Comparison of ENCODE assay signal across 20 cellular contexts in genomic region chr6:158697798-158698197, GRCh38. TPM values are rescaled to one million over a fixed set of nuclear protein-coding genes. Genes with fewer than 3 reads are reported as not detected.
DNase-seq lines count a peak whose midpoint lies in the region; ATAC-seq, FAIRE-seq and TF ChIP-seq lines count a peak whose summit lies in the region.
"Had no signal": no experiment of that assay in that cellular context is flagged by ENCODE, and none has a peak within 500 bp of the region (broad histone marks: within the 10 kb centered on the region; RNA-seq: fewer than 3 reads in every experiment).

No MANE protein-coding gene starts in this region.

- no peaks in the 10 kb centered on the region for H3K79me2 ChIP-seq in keratinocyte (ENCODE audit: control insufficient read depth, insufficient read depth, low read length)

- H3K36me3 ChIP-seq in keratinocyte (ENCODE audit: control insufficient read depth in 2 of 2, extremely low read depth in 1 of 2, insufficient read depth in 2 of 2, low read length in 2 of 2) (no peaks in the 10 kb centered on the region), gastroesophageal sphincter (no peaks in the 10 kb centered on the region)
- H3K36me3 ChIP-seq: transverse colon had no signal

- dilution Hi-C loops in keratinocyte (cut with MboI; ENCODE audit: extremely low pct_ligation_motif_present, low sequenced_read_pairs) = no loop called here

- no peak overlapping the region for H3K4me2 ChIP-seq in keratinocyte (ENCODE audit: control insufficient read depth, extremely low read depth, insufficient read depth, low read depth, low read length)

- H3K27me3 Mint-ChIP-seq in stimulated activated naive CD8-positive, alpha-beta T cell treated with anti-CD3 and anti-CD28 coated beads, Interleukin-15, Interleukin-2, amounts not matched to agents 100 ng/mL and 50 ng/mL, for 24 hours = no peaks in the 10 kb centered on the region
- H3K27me3 Mint-ChIP-seq in activated T-helper 17 cell treated with anti-CD3 and anti-CD28 coated beads, Interleukin-2, amount 50 U/mL, for 72 hours = no peaks in the 10 kb centered on the region
- H3K27me3 Mint-ChIP-seq: activated CD4-positive, alpha-beta memory T cell treated with anti-CD3 and anti-CD28 coated beads for 36 hours; stimulated activated memory B cell treated with anti-CD40 and anti-IgM and Interleukin-4, amounts not matched to agents 10 μg/mL and 1 μg/mL and 100 μg/mL, for 72 hours had no signal

- no peaks in the 10 kb centered on the region for H3K9me3 ChIP-seq in keratinocyte (ENCODE audit: control insufficient read depth, low read depth, low read length)
- H3K9me3 ChIP-seq in gastroesophageal sphincter = no peaks in the 10 kb centered on the region
- H3K9me3 ChIP-seq: neutrophil, SJCRH30, transverse colon had no signal

- DNase-seq in stimulated activated naive CD8-positive, alpha-beta T cell treated with anti-CD3 and anti-CD28 coated beads, Interleukin-15, Interleukin-2, amounts not matched to agents 100 U/mL and 50 U/mL, for 24 hours = no peak
- DNase-seq in keratinocyte (ENCODE audit: low read depth, low spot score) (no peak), SHP77 (lab: John Stamatoyannopoulos, UW) (no peak), cerebellum (ENCODE audit: low spot score) (no peak)
- DNase-seq: activated CD4-positive, alpha-beta memory T cell treated with anti-CD3 and anti-CD28 coated beads for 36 hours; activated effector memory CD4-positive, alpha-beta T cell treated with anti-CD3 and anti-CD28 coated beads, Interleukin-2, amount 50 U/mL, for 16 hours; Calu3; cerebellar nuclear complex; NCI-H1092; NCI-H526; SJCRH30; T-helper 2 cell; transverse colon had no signal

- ATAC-seq in stimulated activated naive CD8-positive, alpha-beta T cell treated with anti-CD3 and anti-CD28 coated beads, Interleukin-15, Interleukin-2, amounts not matched to agents 100 U/mL and 50 U/mL, for 24 hours = no peak
- ATAC-seq in activated T-helper 17 cell treated with anti-CD3 and anti-CD28 coated beads, Interleukin-2, amount 50 U/mL, for 72 hours (replicated peaks) = no peak
- ATAC-seq in gastroesophageal sphincter = no peak
- ATAC-seq in GM21825 (IDR thresholded peaks at IDR 0.05; ENCODE audit: unreplicated experiment) = no peak
- ATAC-seq: stimulated activated memory B cell treated with anti-CD40 and anti-IgM and Interleukin-4, amounts not matched to agents 10 μg/mL and 1 μg/mL and 100 μg/mL, for 72 hours; WTC11 had no signal

- no peaks in the 10 kb centered on the region for H3K9me3 Mint-ChIP-seq in stimulated activated naive CD8-positive, alpha-beta T cell treated with anti-CD3 and anti-CD28 coated beads, Interleukin-15, Interleukin-2, amounts not matched to agents 100 ng/mL and 50 ng/mL, for 24 hours
- H3K9me3 Mint-ChIP-seq in activated T-helper 17 cell treated with anti-CD3 and anti-CD28 coated beads, Interleukin-2, amount 50 U/mL, for 72 hours = no peaks in the 10 kb centered on the region
- H3K9me3 Mint-ChIP-seq: activated CD4-positive, alpha-beta memory T cell treated with anti-CD3 and anti-CD28 coated beads for 36 hours; stimulated activated memory B cell treated with anti-CD40 and anti-IgM and Interleukin-4, amounts not matched to agents 10 μg/mL and 1 μg/mL and 100 μg/mL, for 72 hours had no signal

- no peak overlapping the region for H3K27ac ChIP-seq in keratinocyte (ENCODE audit: control insufficient read depth, insufficient read depth, low read length)
- H3K27ac ChIP-seq in gastroesophageal sphincter = no peak overlapping the region
- H3K27ac ChIP-seq: neutrophil, SJCRH30, transverse colon had no signal

- H3K27me3 ChIP-seq in keratinocyte (ENCODE audit: control insufficient read depth, extremely low read depth, insufficient read depth, low read length) = no peaks in the 10 kb centered on the region
- H3K27me3 ChIP-seq in gastroesophageal sphincter = no peaks in the 10 kb centered on the region
- H3K27me3 ChIP-seq: neutrophil, SJCRH30, transverse colon had no signal

- no peak overlapping the region for H2AFZ ChIP-seq in keratinocyte (ENCODE audit: control insufficient read depth, low read length)

- TF ChIP-seq EP300 in gastroesophageal sphincter (IDR thresholded peaks at IDR 0.05) = no peak

- no peak for TF ChIP-seq POLR2A in gastroesophageal sphincter (IDR thresholded peaks at IDR 0.05)

- no peak for TF ChIP-seq CTCF in keratinocyte (optimal IDR thresholded peaks at IDR 0.05 in 1 of 3, IDR thresholded peaks at IDR 0.05 in 1 of 3, conservative IDR thresholded peaks at IDR 0.05 in 1 of 3; ENCODE audit: extremely low read depth in 1 of 3, insufficient read depth in 2 of 3, low read length in 3 of 3)
- TF ChIP-seq CTCF in gastroesophageal sphincter (IDR thresholded peaks at IDR 0.05) = no peak

- no peak overlapping the region for H3K9ac ChIP-seq in keratinocyte (ENCODE audit: control insufficient read depth, extremely low read depth, insufficient read depth, low read length)

- peaks cover 67% of the 10 kb centered on the region for H3K36me3 Mint-ChIP-seq in stimulated activated naive CD8-positive, alpha-beta T cell treated with anti-CD3 and anti-CD28 coated beads, Interleukin-15, Interleukin-2, amounts not matched to agents 100 ng/mL and 50 ng/mL, for 24 hours (ENCODE audit: low read depth)
- H3K36me3 Mint-ChIP-seq in activated T-helper 17 cell treated with anti-CD3 and anti-CD28 coated beads, Interleukin-2, amount 50 U/mL, for 72 hours (ENCODE audit: low read depth) = peaks cover 91% of the 10 kb centered on the region
- H3K36me3 Mint-ChIP-seq: WTC11 had no signal

- no peaks in the 10 kb centered on the region for H3K4me1 ChIP-seq in keratinocyte (ENCODE audit: control insufficient read depth, extremely low read depth, insufficient read depth, low read length)
- H3K4me1 ChIP-seq in gastroesophageal sphincter = peaks cover 0 to 4% (median 0%) of the 10 kb centered on the region in 3 donors
- H3K4me1 ChIP-seq: SJCRH30, transverse colon had no signal

- H3K4me3 ChIP-seq in keratinocyte (ENCODE audit: control insufficient read depth in 2 of 3, extremely low read depth in 1 of 3, insufficient read depth in 2 of 3, low read depth in 1 of 3, low read length in 3 of 3) (no peak overlapping the region), gastroesophageal sphincter (no peak overlapping the region)
- H3K4me3 ChIP-seq: SJCRH30, transverse colon had no signal

- H3K9me1 ChIP-seq in keratinocyte (ENCODE audit: control insufficient read depth, extremely low read depth, insufficient read depth, low read length) = no peaks in the 10 kb centered on the region

- peak overlapping the region; percentile 76 for H3K27ac Mint-ChIP-seq in stimulated activated naive CD8-positive, alpha-beta T cell treated with anti-CD3 and anti-CD28 coated beads, Interleukin-15, Interleukin-2, amounts not matched to agents 100 ng/mL and 50 ng/mL, for 24 hours
- no peak overlapping the region for H3K27ac Mint-ChIP-seq in activated T-helper 17 cell treated with anti-CD3 and anti-CD28 coated beads, Interleukin-2, amount 50 U/mL, for 72 hours
- H3K27ac Mint-ChIP-seq: activated CD4-positive, alpha-beta memory T cell treated with anti-CD3 and anti-CD28 coated beads for 36 hours; WTC11 had no signal

- WGBS in gastroesophageal sphincter (ENCODE audit: low coverage in 1 of 2), 2 donors = 41% methylated on average over 2 of the region's 2 CpGs; no CpG with 5 or more reads in 1 of the 2 donors

- peak; percentile 5 for FAIRE-seq in keratinocyte (lab: Jason Lieb, UNC)

- peaks cover 39% of the 10 kb centered on the region for H3K4me1 Mint-ChIP-seq in stimulated activated naive CD8-positive, alpha-beta T cell treated with anti-CD3 and anti-CD28 coated beads, Interleukin-15, Interleukin-2, amounts not matched to agents 100 ng/mL and 50 ng/mL, for 24 hours (ENCODE audit: low read depth)
- H3K4me1 Mint-ChIP-seq in activated T-helper 17 cell treated with anti-CD3 and anti-CD28 coated beads, Interleukin-2, amount 50 U/mL, for 72 hours = peaks cover 15% of the 10 kb centered on the region
- H3K4me1 Mint-ChIP-seq: stimulated activated memory B cell treated with anti-CD40 and anti-IgM and Interleukin-4, amounts not matched to agents 10 μg/mL and 1 μg/mL and 100 μg/mL, for 72 hours; WTC11 had no signal

- no peaks in the 10 kb centered on the region for H4K20me1 ChIP-seq in keratinocyte (ENCODE audit: control insufficient read depth, extremely low read depth, insufficient read depth, low read length)

- H3K4me3 Mint-ChIP-seq in stimulated activated naive CD8-positive, alpha-beta T cell treated with anti-CD3 and anti-CD28 coated beads, Interleukin-15, Interleukin-2, amounts not matched to agents 100 ng/mL and 50 ng/mL, for 24 hours = no peak overlapping the region
- H3K4me3 Mint-ChIP-seq in activated T-helper 17 cell treated with anti-CD3 and anti-CD28 coated beads, Interleukin-2, amount 50 U/mL, for 72 hours = peak overlapping the region; percentile 26
- H3K4me3 Mint-ChIP-seq: activated CD4-positive, alpha-beta memory T cell treated with anti-CD3 and anti-CD28 coated beads for 36 hours; stimulated activated memory B cell treated with anti-CD40 and anti-IgM and Interleukin-4, amounts not matched to agents 10 μg/mL and 1 μg/mL and 100 μg/mL, for 72 hours; WTC11 had no signal

RNA-seq across cellular contexts. Expression of gene SYTL3, which starts 47.9 kb away (rescaled TPM):
- total RNA-seq in activated T-helper 17 cell treated with anti-CD3 and anti-CD28 coated beads, Interleukin-2, amount 50 U/mL, for 72 hours = 100 to 1,000 TPM; 118 to 331 TPM
- polyA plus RNA-seq in keratinocyte = 0.93 to 1.9 TPM (median 1.4 TPM) in 3 replicates
- polyA plus RNA-seq in keratinocyte (2011; ENCODE audit: low read depth) = 1.0 TPM
- polyA plus RNA-seq in keratinocyte (2011; cell fraction: cytosol; rRNA removed) = 1.1 TPM in 2 replicates
- polyA plus RNA-seq in keratinocyte (2011; cell fraction: nucleus; rRNA removed) = 1.4 and 1.8 TPM in 2 replicates
- 1.3 and 1.8 TPM in 2 replicates for polyA plus RNA-seq in keratinocyte (2012; ENCODE audit: low replicate concordance)
- polyA minus RNA-seq in keratinocyte = 0.33 to 1.0 TPM (median 0.49 TPM) in 3 replicates
- polyA minus RNA-seq in keratinocyte (2011; cell fraction: cytosol; rRNA and poly(A)+ RNA removed) = 1.2 TPM
- 0.54 and 0.63 TPM in 2 replicates for polyA minus RNA-seq in keratinocyte (2011; cell fraction: nucleus; rRNA and poly(A)+ RNA removed)
- total RNA-seq in gastroesophageal sphincter (1 to 10 TPM; 1.9 to 5.9 (median 4.5) TPM), cerebellum (2.4 TPM)

RNA-seq across cellular contexts. Expression of gene DYNLT1, which starts 53.3 kb away (rescaled TPM):
- total RNA-seq in activated T-helper 17 cell treated with anti-CD3 and anti-CD28 coated beads, Interleukin-2, amount 50 U/mL, for 72 hours = 10 to 100 TPM; 82.3 to 89.8 TPM
- polyA plus RNA-seq in keratinocyte = 234 to 366 TPM (median 354 TPM) in 3 replicates
- polyA plus RNA-seq in keratinocyte (2011; ENCODE audit: low read depth) = 110 TPM
- polyA plus RNA-seq in keratinocyte (2011; cell fraction: cytosol; rRNA removed) = 292 and 484 TPM in 2 replicates
- polyA plus RNA-seq in keratinocyte (2011; cell fraction: nucleus; rRNA removed) = 155 and 183 TPM in 2 replicates
- 167 and 223 TPM in 2 replicates for polyA plus RNA-seq in keratinocyte (2012; ENCODE audit: low replicate concordance)
- 125 to 166 TPM (median 156 TPM) in 3 replicates for polyA minus RNA-seq in keratinocyte
- polyA minus RNA-seq in keratinocyte (2011; cell fraction: cytosol; rRNA and poly(A)+ RNA removed) = 78.5 TPM
- polyA minus RNA-seq in keratinocyte (2011; cell fraction: nucleus; rRNA and poly(A)+ RNA removed) = 18.9 and 29.7 TPM in 2 replicates
- total RNA-seq in gastroesophageal sphincter = 100 to 1,000 TPM in 3 of 4 donors, 10 to 100 TPM in 1; 83.9 to 125 (median 113) TPM
- total RNA-seq in cerebellum = 61.2 TPM

Comparison
In these comparisons a context has a peak if more than half of its experiments do, and no peak if none do; other contexts are left out.
1. RNA of gene SYTL3, which starts 47.9 kb away (total RNA-seq): 118 to 331 TPM in activated T-helper 17 cell treated with anti-CD3 and anti-CD28 coated beads, Interleukin-2, amount 50 U/mL, for 72 hours; 1.9 to 5.9 TPM in gastroesophageal sphincter and 2.4 TPM in cerebellum (single experiment); every median in the first group is over 10 times any median in the second.